Comparison of ENCODE assay signal across 1 cellular context in the genomic region with DNA sequence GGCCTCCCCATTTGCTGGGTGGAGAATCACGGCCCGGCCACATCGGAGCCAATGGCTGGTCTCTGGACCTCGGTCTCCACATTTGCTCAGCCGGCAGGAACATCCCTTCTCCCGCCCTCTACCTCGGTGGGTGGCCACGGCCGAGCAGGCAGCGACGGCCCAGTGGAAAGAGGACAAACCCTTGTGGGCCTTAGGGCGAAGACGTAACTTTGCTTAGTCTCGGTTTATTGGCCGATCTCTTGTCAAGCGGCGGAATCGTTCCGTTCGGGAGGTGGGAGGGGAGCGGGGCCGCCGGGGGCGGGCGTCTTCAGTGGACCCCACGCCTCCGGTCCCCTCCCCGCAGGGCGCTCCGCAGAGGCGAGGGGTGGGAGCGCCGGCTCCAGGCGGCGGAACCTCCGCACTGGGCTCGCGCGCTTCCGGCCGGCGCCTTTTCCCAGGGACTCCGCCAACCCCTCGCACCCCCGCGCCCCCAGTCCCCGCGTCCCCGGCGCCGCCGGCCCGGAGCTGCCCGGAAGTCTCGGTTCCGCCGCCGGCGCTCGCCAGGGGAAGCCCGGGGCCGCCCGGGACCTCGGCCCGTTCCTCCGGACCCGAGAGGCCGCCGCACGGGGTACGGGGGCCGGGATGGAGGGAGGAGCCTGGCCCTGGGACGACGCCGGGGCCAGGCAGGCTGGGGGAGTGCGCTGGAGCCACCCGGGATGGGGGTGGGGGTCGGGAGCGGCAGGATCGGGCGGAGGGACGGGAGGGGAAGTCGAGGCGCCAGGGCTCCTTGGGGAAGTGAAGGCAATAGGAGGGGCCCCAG.
A peak's percentile ranks its signal among the peaks of the same experiment; 100 is the strongest.
TF ChIP-seq lines count a peak whose summit lies in the region.

A gene with protein sequence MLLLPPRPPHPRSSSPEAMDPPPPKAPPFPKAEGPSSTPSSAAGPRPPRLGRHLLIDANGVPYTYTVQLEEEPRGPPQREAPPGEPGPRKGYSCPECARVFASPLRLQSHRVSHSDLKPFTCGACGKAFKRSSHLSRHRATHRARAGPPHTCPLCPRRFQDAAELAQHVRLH (plus strand): TSS at position 426 of the 799 bp plus-strand sequence. CDS start 1,507 bp downstream, outside the sequence.

TF ChIP-seq in HepG2, 621 proteins besides CTCF, POLR2A, EP300 and RAD21 (continued from another document and continues in another):
- TF ChIP-seq, protein P1, sequence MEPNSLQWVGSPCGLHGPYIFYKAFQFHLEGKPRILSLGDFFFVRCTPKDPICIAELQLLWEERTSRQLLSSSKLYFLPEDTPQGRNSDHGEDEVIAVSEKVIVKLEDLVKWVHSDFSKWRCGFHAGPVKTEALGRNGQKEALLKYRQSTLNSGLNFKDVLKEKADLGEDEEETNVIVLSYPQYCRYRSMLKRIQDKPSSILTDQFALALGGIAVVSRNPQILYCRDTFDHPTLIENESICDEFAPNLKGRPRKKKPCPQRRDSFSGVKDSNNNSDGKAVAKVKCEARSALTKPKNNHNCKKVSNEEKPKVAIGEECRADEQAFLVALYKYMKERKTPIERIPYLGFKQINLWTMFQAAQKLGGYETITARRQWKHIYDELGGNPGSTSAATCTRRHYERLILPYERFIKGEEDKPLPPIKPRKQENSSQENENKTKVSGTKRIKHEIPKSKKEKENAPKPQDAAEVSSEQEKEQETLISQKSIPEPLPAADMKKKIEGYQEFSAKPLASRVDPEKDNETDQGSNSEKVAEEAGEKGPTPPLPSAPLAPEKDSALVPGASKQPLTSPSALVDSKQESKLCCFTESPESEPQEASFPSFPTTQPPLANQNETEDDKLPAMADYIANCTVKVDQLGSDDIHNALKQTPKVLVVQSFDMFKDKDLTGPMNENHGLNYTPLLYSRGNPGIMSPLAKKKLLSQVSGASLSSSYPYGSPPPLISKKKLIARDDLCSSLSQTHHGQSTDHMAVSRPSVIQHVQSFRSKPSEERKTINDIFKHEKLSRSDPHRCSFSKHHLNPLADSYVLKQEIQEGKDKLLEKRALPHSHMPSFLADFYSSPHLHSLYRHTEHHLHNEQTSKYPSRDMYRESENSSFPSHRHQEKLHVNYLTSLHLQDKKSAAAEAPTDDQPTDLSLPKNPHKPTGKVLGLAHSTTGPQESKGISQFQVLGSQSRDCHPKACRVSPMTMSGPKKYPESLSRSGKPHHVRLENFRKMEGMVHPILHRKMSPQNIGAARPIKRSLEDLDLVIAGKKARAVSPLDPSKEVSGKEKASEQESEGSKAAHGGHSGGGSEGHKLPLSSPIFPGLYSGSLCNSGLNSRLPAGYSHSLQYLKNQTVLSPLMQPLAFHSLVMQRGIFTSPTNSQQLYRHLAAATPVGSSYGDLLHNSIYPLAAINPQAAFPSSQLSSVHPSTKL (CRISPR knock-in tag; IDR thresholded peaks at IDR 0.05) = peak; percentile 21
- no peak for TF ChIP-seq ZNF644 (CRISPR knock-in tag; IDR thresholded peaks at IDR 0.05; ENCODE audit: low read depth)
- TF ChIP-seq ZZZ3 (CRISPR knock-in tag; IDR thresholded peaks at IDR 0.05; ENCODE audit: borderline replicate concordance) = 0 out of 2 replicates have a peak, but pooled peaks have one; percentile 25
- TF ChIP-seq, protein P2, sequence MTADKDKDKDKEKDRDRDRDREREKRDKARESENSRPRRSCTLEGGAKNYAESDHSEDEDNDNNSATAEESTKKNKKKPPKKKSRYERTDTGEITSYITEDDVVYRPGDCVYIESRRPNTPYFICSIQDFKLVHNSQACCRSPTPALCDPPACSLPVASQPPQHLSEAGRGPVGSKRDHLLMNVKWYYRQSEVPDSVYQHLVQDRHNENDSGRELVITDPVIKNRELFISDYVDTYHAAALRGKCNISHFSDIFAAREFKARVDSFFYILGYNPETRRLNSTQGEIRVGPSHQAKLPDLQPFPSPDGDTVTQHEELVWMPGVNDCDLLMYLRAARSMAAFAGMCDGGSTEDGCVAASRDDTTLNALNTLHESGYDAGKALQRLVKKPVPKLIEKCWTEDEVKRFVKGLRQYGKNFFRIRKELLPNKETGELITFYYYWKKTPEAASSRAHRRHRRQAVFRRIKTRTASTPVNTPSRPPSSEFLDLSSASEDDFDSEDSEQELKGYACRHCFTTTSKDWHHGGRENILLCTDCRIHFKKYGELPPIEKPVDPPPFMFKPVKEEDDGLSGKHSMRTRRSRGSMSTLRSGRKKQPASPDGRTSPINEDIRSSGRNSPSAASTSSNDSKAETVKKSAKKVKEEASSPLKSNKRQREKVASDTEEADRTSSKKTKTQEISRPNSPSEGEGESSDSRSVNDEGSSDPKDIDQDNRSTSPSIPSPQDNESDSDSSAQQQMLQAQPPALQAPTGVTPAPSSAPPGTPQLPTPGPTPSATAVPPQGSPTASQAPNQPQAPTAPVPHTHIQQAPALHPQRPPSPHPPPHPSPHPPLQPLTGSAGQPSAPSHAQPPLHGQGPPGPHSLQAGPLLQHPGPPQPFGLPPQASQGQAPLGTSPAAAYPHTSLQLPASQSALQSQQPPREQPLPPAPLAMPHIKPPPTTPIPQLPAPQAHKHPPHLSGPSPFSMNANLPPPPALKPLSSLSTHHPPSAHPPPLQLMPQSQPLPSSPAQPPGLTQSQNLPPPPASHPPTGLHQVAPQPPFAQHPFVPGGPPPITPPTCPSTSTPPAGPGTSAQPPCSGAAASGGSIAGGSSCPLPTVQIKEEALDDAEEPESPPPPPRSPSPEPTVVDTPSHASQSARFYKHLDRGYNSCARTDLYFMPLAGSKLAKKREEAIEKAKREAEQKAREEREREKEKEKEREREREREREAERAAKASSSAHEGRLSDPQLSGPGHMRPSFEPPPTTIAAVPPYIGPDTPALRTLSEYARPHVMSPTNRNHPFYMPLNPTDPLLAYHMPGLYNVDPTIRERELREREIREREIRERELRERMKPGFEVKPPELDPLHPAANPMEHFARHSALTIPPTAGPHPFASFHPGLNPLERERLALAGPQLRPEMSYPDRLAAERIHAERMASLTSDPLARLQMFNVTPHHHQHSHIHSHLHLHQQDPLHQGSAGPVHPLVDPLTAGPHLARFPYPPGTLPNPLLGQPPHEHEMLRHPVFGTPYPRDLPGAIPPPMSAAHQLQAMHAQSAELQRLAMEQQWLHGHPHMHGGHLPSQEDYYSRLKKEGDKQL (CRISPR knock-in tag; IDR thresholded peaks at IDR 0.05; ENCODE audit: low read depth) = no peak
- TF ChIP-seq ZNF264 (CRISPR knock-in tag; IDR thresholded peaks at IDR 0.05) = no peak; the same call in 1 of the 2 replicates
- peak; percentile 36 for TF ChIP-seq NFYB (CRISPR knock-in tag; IDR thresholded peaks at IDR 0.05)
- TF ChIP-seq ZNF468 (CRISPR knock-in tag; IDR thresholded peaks at IDR 0.05) = no peak
- TF ChIP-seq ZNF703 (CRISPR knock-in tag; IDR thresholded peaks at IDR 0.05; ENCODE audit: borderline replicate concordance) = no peak
- TF ChIP-seq GATAD1 (CRISPR knock-in tag; IDR thresholded peaks at IDR 0.05) = peak; percentile 80
- TF ChIP-seq, protein P3, sequence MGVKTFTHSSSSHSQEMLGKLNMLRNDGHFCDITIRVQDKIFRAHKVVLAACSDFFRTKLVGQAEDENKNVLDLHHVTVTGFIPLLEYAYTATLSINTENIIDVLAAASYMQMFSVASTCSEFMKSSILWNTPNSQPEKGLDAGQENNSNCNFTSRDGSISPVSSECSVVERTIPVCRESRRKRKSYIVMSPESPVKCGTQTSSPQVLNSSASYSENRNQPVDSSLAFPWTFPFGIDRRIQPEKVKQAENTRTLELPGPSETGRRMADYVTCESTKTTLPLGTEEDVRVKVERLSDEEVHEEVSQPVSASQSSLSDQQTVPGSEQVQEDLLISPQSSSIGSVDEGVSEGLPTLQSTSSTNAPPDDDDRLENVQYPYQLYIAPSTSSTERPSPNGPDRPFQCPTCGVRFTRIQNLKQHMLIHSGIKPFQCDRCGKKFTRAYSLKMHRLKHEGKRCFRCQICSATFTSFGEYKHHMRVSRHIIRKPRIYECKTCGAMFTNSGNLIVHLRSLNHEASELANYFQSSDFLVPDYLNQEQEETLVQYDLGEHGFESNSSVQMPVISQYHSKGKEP (CRISPR knock-in tag; IDR thresholded peaks at IDR 0.05) = no peak
- peak; percentile 13; the same call in 1 of the 2 replicates for TF ChIP-seq ZNF564 (CRISPR knock-in tag; IDR thresholded peaks at IDR 0.05)
- no peak for TF ChIP-seq CCAR2 (optimal IDR thresholded peaks at IDR 0.05; ENCODE audit: low read depth, low read length)
- TF ChIP-seq ZNF296 (CRISPR knock-in tag; conservative IDR thresholded peaks at IDR 0.05) = 0 out of 2 replicates have a peak, but pooled peaks have one; percentile 34
- no peak for TF ChIP-seq ZNF792 (CRISPR knock-in tag; IDR thresholded peaks at IDR 0.05)
- TF ChIP-seq, protein P4, sequence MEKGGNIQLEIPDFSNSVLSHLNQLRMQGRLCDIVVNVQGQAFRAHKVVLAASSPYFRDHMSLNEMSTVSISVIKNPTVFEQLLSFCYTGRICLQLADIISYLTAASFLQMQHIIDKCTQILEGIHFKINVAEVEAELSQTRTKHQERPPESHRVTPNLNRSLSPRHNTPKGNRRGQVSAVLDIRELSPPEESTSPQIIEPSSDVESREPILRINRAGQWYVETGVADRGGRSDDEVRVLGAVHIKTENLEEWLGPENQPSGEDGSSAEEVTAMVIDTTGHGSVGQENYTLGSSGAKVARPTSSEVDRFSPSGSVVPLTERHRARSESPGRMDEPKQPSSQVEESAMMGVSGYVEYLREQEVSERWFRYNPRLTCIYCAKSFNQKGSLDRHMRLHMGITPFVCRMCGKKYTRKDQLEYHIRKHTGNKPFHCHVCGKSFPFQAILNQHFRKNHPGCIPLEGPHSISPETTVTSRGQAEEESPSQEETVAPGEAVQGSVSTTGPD (CRISPR knock-in tag; IDR thresholded peaks at IDR 0.05) = no peak
- TF ChIP-seq ZNF33B (CRISPR knock-in tag; IDR thresholded peaks at IDR 0.05) = no peak
- no peak for TF ChIP-seq ZBTB38 (CRISPR knock-in tag; IDR thresholded peaks at IDR 0.05)
- TF ChIP-seq ZNF225 (CRISPR knock-in tag; IDR thresholded peaks at IDR 0.05) = no peak
- TF ChIP-seq, protein P5, sequence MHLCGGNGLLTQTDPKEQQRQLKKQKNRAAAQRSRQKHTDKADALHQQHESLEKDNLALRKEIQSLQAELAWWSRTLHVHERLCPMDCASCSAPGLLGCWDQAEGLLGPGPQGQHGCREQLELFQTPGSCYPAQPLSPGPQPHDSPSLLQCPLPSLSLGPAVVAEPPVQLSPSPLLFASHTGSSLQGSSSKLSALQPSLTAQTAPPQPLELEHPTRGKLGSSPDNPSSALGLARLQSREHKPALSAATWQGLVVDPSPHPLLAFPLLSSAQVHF (CRISPR knock-in tag; IDR thresholded peaks at IDR 0.05) = 0 out of 2 replicates have a peak, but pooled peaks have one; percentile 16
- no peak for TF ChIP-seq ZNF598 (CRISPR knock-in tag; IDR thresholded peaks at IDR 0.05; ENCODE audit: borderline replicate concordance)
- TF ChIP-seq BORCS8-MEF2B (CRISPR knock-in tag; IDR thresholded peaks at IDR 0.05) = 0 out of 2 replicates have a peak, but pooled peaks have one; percentile 18
- no peak; the same call in 1 of the 2 replicates for TF ChIP-seq TMF1 (CRISPR knock-in tag; IDR thresholded peaks at IDR 0.05; ENCODE audit: low read depth)
- TF ChIP-seq, protein P6, sequence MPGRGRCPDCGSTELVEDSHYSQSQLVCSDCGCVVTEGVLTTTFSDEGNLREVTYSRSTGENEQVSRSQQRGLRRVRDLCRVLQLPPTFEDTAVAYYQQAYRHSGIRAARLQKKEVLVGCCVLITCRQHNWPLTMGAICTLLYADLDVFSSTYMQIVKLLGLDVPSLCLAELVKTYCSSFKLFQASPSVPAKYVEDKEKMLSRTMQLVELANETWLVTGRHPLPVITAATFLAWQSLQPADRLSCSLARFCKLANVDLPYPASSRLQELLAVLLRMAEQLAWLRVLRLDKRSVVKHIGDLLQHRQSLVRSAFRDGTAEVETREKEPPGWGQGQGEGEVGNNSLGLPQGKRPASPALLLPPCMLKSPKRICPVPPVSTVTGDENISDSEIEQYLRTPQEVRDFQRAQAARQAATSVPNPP (CRISPR knock-in tag; IDR thresholded peaks at IDR 0.05) = 0 out of 2 replicates have a peak, but pooled peaks have one; percentile 31
- TF ChIP-seq, protein P7, sequence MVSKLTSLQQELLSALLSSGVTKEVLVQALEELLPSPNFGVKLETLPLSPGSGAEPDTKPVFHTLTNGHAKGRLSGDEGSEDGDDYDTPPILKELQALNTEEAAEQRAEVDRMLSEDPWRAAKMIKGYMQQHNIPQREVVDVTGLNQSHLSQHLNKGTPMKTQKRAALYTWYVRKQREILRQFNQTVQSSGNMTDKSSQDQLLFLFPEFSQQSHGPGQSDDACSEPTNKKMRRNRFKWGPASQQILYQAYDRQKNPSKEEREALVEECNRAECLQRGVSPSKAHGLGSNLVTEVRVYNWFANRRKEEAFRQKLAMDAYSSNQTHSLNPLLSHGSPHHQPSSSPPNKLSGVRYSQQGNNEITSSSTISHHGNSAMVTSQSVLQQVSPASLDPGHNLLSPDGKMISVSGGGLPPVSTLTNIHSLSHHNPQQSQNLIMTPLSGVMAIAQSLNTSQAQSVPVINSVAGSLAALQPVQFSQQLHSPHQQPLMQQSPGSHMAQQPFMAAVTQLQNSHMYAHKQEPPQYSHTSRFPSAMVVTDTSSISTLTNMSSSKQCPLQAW (CRISPR knock-in tag; IDR thresholded peaks at IDR 0.05) = peak; percentile 35; the same call in 1 of the 2 replicates
- no peak for TF ChIP-seq MIXL1 (CRISPR knock-in tag; IDR thresholded peaks at IDR 0.05)
- TF ChIP-seq RFXAP (CRISPR knock-in tag; IDR thresholded peaks at IDR 0.05; ENCODE audit: borderline replicate concordance) = no peak
- TF ChIP-seq KLF6 (CRISPR knock-in tag; IDR thresholded peaks at IDR 0.05) = no peak
- TF ChIP-seq, protein P8, sequence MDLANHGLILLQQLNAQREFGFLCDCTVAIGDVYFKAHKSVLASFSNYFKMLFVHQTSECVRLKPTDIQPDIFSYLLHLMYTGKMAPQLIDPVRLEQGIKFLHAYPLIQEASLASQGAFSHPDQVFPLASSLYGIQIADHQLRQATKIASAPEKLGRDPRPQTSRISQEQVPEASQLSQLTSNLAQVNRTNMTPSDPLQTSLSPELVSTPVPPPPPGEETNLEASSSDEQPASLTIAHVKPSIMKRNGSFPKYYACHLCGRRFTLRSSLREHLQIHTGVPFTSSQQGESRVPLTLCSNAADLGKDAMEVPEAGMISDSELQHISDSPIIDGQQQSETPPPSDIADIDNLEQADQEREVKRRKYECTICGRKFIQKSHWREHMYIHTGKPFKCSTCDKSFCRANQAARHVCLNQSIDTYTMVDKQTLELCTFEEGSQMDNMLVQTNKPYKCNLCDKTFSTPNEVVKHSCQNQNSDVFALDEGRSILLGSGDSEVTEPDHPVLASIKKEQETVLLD (CRISPR knock-in tag; IDR thresholded peaks at IDR 0.05; ENCODE audit: low read depth) = peak; percentile 95
- TF ChIP-seq THYN1 (CRISPR knock-in tag; IDR thresholded peaks at IDR 0.05; ENCODE audit: borderline replicate concordance, low read depth) = no peak
- TF ChIP-seq, protein P9, sequence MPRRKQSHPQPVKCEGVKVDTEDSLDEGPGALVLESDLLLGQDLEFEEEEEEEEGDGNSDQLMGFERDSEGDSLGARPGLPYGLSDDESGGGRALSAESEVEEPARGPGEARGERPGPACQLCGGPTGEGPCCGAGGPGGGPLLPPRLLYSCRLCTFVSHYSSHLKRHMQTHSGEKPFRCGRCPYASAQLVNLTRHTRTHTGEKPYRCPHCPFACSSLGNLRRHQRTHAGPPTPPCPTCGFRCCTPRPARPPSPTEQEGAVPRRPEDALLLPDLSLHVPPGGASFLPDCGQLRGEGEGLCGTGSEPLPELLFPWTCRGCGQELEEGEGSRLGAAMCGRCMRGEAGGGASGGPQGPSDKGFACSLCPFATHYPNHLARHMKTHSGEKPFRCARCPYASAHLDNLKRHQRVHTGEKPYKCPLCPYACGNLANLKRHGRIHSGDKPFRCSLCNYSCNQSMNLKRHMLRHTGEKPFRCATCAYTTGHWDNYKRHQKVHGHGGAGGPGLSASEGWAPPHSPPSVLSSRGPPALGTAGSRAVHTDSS (CRISPR knock-in tag; conservative IDR thresholded peaks at IDR 0.05) = no peak
- TF ChIP-seq ZNF557 (CRISPR knock-in tag; IDR thresholded peaks at IDR 0.05) = no peak
- no peak for TF ChIP-seq JUNB (CRISPR knock-in tag; IDR thresholded peaks at IDR 0.05; ENCODE audit: borderline replicate concordance)
- TF ChIP-seq KLF15 (CRISPR knock-in tag; IDR thresholded peaks at IDR 0.05; ENCODE audit: borderline replicate concordance) = no peak
- no peak for TF ChIP-seq CBX5 (CRISPR knock-in tag; IDR thresholded peaks at IDR 0.05; ENCODE audit: borderline replicate concordance)
- no peak for TF ChIP-seq ZNF350 (CRISPR knock-in tag; IDR thresholded peaks at IDR 0.05; ENCODE audit: borderline replicate concordance, low read depth)
- no peak for TF ChIP-seq SOX6 (IDR thresholded peaks at IDR 0.05)
- no peak for TF ChIP-seq SOX6 (CRISPR knock-in tag; IDR thresholded peaks at IDR 0.05)
